In the genomic region with DNA sequence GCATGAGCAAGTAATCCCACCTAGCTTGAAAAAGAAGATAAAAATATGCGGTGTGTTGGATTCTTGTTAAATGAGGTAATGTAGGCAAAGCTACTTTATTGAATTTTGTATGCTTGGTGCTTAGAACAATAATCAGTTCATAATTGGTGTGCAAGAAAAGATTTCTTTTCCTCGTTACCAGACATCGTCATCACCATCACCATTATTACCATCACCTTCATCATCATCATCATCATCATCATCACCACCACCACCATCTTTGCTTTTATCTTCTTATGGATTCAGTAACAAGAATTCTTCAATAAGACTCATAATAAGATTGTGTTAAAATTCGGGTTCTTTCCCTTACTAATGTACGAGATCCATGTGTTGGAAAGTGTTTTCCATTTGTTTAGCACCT, we compare ENCODE assay signal across 31 cellular contexts.
DNase-seq lines count a peak whose midpoint lies in the region; ATAC-seq, FAIRE-seq and TF ChIP-seq lines count a peak whose summit lies in the region.
"Had no signal": no experiment of that assay in that cellular context is flagged by ENCODE, and none has a peak within 500 bp of the region (broad histone marks: within the 10 kb centered on the region; RNA-seq: fewer than 3 reads in every experiment).

No MANE protein-coding gene starts in this region.

- no peak for TF ChIP-seq RAD21 in HepG2 (CRISPR knock-in tag; IDR thresholded peaks at IDR 0.05)

- H3K27me3 ChIP-seq in HepG2 (ENCODE audit: control insufficient read depth in 1 of 2, insufficient read depth in 2 of 2, low read length in 2 of 2): no peaks in the 10 kb centered on the region
- H3K27me3 ChIP-seq in right lobe of liver: no peaks in the 10 kb centered on the region
- H3K27me3 ChIP-seq: BE2C; BLaER1; BLaER1 treated with 17β-estradiol and CSF1 and Interleukin-3, amounts not matched to agents 10 nM and 100 nM had no signal

- intact Hi-C loops in HepG2 (cut with micrococcal nuclease; ENCODE audit: unreplicated experiment): no loop called here
- intact Hi-C loops in right lobe of liver (cut with DNase I): no loop called here

- no peak for ATAC-seq in HepG2
- no peak for ATAC-seq in right lobe of liver
- ATAC-seq: A549; CD8-positive, alpha-beta T cell had no signal

- no peak for DNase-seq in HepG2 (ENCODE audit: low spot score)
- no peak for DNase-seq in right lobe of liver
- DNase-seq in SKM-1 treated with dmso at 0.1 percent for 144 hours (lab: John Stamatoyannopoulos, UW; ENCODE audit: unreplicated experiment): no peak
- DNase-seq: 8988T; ACHN; AML-193; BE2C; C1 segment of cervical spinal cord; Caco-2; Calu3; CD4-positive, alpha-beta memory T cell; CD4-positive, alpha-beta T cell; CD4-positive, CD25-positive, alpha-beta regulatory T cell; CD8-positive, alpha-beta memory T cell; CD8-positive, alpha-beta T cell; COR-L47; DMS 273 treated with DMSO at 0.1 percent for 48 hours; DMS153; DMS53; DMS79; DMS79 treated with DMSO at 0.1 percent for 48 hours; DND-41; EL had no signal

- TF ChIP-seq CTCF in HepG2 (CRISPR knock-in tag; IDR thresholded peaks at IDR 0.05) (no peak), right lobe of liver (IDR thresholded peaks at IDR 0.05) (no peak), HEK293 (tag by site-specific recombination; IDR thresholded peaks at IDR 0.05) (no peak)

- no TSS peak for BruUV-seq in HepG2 (replicated peaks; lab: Mats Ljungman, UMichigan)

- no peak overlapping the region for H3K27ac ChIP-seq in HepG2 (ENCODE audit: extremely low read length, insufficient read depth, low read length)
- no peak overlapping the region for H3K27ac ChIP-seq in right lobe of liver
- no peak overlapping the region for H3K27ac ChIP-seq in HEK293 (ENCODE audit: extremely low read depth, low read depth, low read length)
- H3K27ac ChIP-seq: 22Rv1; A549; BLaER1; BLaER1 treated with 17β-estradiol and CSF1 and Interleukin-3, amounts not matched to agents 10 nM and 100 nM; C4-2B had no signal

- H3K4me1 ChIP-seq in HepG2 (ENCODE audit: insufficient read depth, low read length) (no peaks in the 10 kb centered on the region), right lobe of liver (no peaks in the 10 kb centered on the region), HEK293 (ENCODE audit: control insufficient read depth, insufficient read depth, low read length) (no peaks in the 10 kb centered on the region)
- H3K4me1 ChIP-seq: A549, BE2C, Caco-2 had no signal

- TF ChIP-seq EP300 in HepG2 (IDR thresholded peaks at IDR 0.05; ENCODE audit: low read depth in 2 of 2, low read length in 2 of 2) (no peak), HepG2 (CRISPR knock-in tag; IDR thresholded peaks at IDR 0.05; ENCODE audit: borderline replicate concordance) (no peak)

- POLR2A ChIA-PET in HepG2 (lab: Yijun Ruan, JAX): no interaction called here
- POLR2A ChIA-PET in HEK293 (lab: Yijun Ruan, JAX): no interaction called here

- no peak overlapping the region for H3K9ac ChIP-seq in HepG2 (ENCODE audit: insufficient read depth, low read depth, low read length)
- H3K9ac ChIP-seq: BLaER1; BLaER1 treated with 17β-estradiol and CSF1 and Interleukin-3, amounts not matched to agents 10 nM and 100 nM had no signal

- H3K9me3 ChIP-seq in HepG2 (ENCODE audit: low read length) (no peaks in the 10 kb centered on the region; the same call in 1 of the 2 replicates), right lobe of liver (no peaks in the 10 kb centered on the region), HEK293 (ENCODE audit: control insufficient read depth, insufficient read depth, low read depth, low read length) (no peaks in the 10 kb centered on the region; the same call in 1 of the 2 replicates)
- H3K9me3 ChIP-seq: A549, BE2C, BLaER1, Caco-2 had no signal

- WGBS in HepG2 (ENCODE audit: low lambda C conversion rate): 19% methylated on average over 5 of the region's 5 CpGs
- 62% methylated on average over 5 of the region's 5 CpGs for WGBS in right lobe of liver (ENCODE audit: insufficient coverage, low coverage, low lambda C conversion rate, missing lambda C conversion rate)

- H4K20me1 ChIP-seq in HepG2 (ENCODE audit: insufficient read depth, low read length): no peaks in the 10 kb centered on the region
- H4K20me1 ChIP-seq: BLaER1; BLaER1 treated with 17β-estradiol and CSF1 and Interleukin-3, amounts not matched to agents 10 nM and 100 nM had no signal

- in situ Hi-C loops in HepG2 (cut with HindIII; ENCODE audit: extremely low pct_ligation_motif_present, low pct_unique_long_range_greater_than_20kb): no loop called here

- no peaks in the 10 kb centered on the region for H3K36me3 ChIP-seq in HepG2 (replicated peaks in 1 of 2; ENCODE audit: control insufficient read depth in 1 of 2, insufficient read depth in 2 of 2, low read length in 2 of 2)
- no peaks in the 10 kb centered on the region for H3K36me3 ChIP-seq in right lobe of liver
- no peaks in the 10 kb centered on the region for H3K36me3 ChIP-seq in HEK293 (ENCODE audit: control insufficient read depth in 2 of 2, insufficient read depth in 1 of 2, low read length in 2 of 2)
- H3K36me3 ChIP-seq: BE2C; BLaER1; BLaER1 treated with 17β-estradiol and CSF1 and Interleukin-3, amounts not matched to agents 10 nM and 100 nM had no signal

- H3K4me2 ChIP-seq in HepG2 (ENCODE audit: low read depth, low read length): no peak overlapping the region
- H3K4me2 ChIP-seq: A549; BLaER1; BLaER1 treated with 17β-estradiol and CSF1 and Interleukin-3, amounts not matched to agents 10 nM and 100 nM had no signal

- CTCF ChIA-PET in HepG2 (lab: Yijun Ruan, JAX; ENCODE audit: low intra/inter-chr PET ratio, low total read pairs) (no interaction called here), HEK293 (lab: Yijun Ruan, JAX) (no interaction called here)

- H3K4me3 ChIP-seq in HepG2 (replicated peaks in 1 of 3; ENCODE audit: insufficient read depth in 1 of 3, low read depth in 2 of 3, low read length in 3 of 3) (no peak overlapping the region), right lobe of liver (no peak overlapping the region), HEK293 (ENCODE audit: low read depth, low read length) (no peak overlapping the region)
- H3K4me3 ChIP-seq: A549; BLaER1; BLaER1 treated with 17β-estradiol and CSF1 and Interleukin-3, amounts not matched to agents 10 nM and 100 nM had no signal

- no peak overlapping the region for H2AFZ ChIP-seq in HepG2 (ENCODE audit: low read length)

- peak; percentile 49 for FAIRE-seq in HepG2 (lab: Jason Lieb, UNC)
- FAIRE-seq: A204.1, A549, D721Med had no signal

- H3K79me2 ChIP-seq in HepG2 (ENCODE audit: insufficient read depth, low read length): no peaks in the 10 kb centered on the region

- TF ChIP-seq POLR2A in HepG2 (IDR thresholded peaks at IDR 0.05; ENCODE audit: insufficient read depth in 1 of 2, low read depth in 2 of 2, low read length in 2 of 2) (no peak), right lobe of liver (IDR thresholded peaks at IDR 0.05) (no peak)

TF ChIP-seq in HepG2, 621 proteins besides CTCF, POLR2A, EP300 and RAD21:
- TF ChIP-seq, protein P1, sequence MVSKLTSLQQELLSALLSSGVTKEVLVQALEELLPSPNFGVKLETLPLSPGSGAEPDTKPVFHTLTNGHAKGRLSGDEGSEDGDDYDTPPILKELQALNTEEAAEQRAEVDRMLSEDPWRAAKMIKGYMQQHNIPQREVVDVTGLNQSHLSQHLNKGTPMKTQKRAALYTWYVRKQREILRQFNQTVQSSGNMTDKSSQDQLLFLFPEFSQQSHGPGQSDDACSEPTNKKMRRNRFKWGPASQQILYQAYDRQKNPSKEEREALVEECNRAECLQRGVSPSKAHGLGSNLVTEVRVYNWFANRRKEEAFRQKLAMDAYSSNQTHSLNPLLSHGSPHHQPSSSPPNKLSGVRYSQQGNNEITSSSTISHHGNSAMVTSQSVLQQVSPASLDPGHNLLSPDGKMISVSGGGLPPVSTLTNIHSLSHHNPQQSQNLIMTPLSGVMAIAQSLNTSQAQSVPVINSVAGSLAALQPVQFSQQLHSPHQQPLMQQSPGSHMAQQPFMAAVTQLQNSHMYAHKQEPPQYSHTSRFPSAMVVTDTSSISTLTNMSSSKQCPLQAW (CRISPR knock-in tag; IDR thresholded peaks at IDR 0.05): no peak
- peak; percentile 93 for TF ChIP-seq CREB1 (IDR thresholded peaks at IDR 0.05)
- no peak for TF ChIP-seq CREB1 (CRISPR knock-in tag; IDR thresholded peaks at IDR 0.05)

TF ChIP-seq in HEK293, 187 proteins besides CTCF, POLR2A, EP300 and RAD21:
- TF ChIP-seq, protein P2, sequence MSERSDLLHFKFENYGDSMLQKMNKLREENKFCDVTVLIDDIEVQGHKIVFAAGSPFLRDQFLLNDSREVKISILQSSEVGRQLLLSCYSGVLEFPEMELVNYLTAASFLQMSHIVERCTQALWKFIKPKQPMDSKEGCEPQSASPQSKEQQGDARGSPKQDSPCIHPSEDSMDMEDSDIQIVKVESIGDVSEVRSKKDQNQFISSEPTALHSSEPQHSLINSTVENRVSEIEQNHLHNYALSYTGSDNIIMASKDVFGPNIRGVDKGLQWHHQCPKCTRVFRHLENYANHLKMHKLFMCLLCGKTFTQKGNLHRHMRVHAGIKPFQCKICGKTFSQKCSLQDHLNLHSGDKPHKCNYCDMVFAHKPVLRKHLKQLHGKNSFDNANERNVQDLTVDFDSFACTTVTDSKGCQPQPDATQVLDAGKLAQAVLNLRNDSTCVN (tag by site-specific recombination; optimal IDR thresholded peaks at IDR 0.05): no peak
- TF ChIP-seq, protein P3, sequence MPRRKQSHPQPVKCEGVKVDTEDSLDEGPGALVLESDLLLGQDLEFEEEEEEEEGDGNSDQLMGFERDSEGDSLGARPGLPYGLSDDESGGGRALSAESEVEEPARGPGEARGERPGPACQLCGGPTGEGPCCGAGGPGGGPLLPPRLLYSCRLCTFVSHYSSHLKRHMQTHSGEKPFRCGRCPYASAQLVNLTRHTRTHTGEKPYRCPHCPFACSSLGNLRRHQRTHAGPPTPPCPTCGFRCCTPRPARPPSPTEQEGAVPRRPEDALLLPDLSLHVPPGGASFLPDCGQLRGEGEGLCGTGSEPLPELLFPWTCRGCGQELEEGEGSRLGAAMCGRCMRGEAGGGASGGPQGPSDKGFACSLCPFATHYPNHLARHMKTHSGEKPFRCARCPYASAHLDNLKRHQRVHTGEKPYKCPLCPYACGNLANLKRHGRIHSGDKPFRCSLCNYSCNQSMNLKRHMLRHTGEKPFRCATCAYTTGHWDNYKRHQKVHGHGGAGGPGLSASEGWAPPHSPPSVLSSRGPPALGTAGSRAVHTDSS (tag by site-specific recombination; IDR thresholded peaks at IDR 0.05): peak; percentile 58; the same call in 1 of the 2 replicates
- TF ChIP-seq IKZF3 (tag by site-specific recombination; IDR thresholded peaks at IDR 0.05) (no peak), ZNF404 (tag by site-specific recombination; IDR thresholded peaks at IDR 0.05) (no peak), KLF8 (tag by site-specific recombination; IDR thresholded peaks at IDR 0.05) (no peak), ZNF658 (tag by site-specific recombination; IDR thresholded peaks at IDR 0.05) (no peak), ZNF169 (tag by site-specific recombination; IDR thresholded peaks at IDR 0.05) (no peak)
